35 cellular contexts compared by ENCODE assay signal in genomic region chr6:52232990-52233389, GRCh38. TPM values are rescaled to one million over a fixed set of nuclear protein-coding genes. Genes with fewer than 3 reads are reported as not detected.
"Had no signal": no experiment of that assay in that cellular context is flagged by ENCODE, and none has a peak within 500 bp of the region (broad histone marks: within the 10 kb centered on the region; RNA-seq: fewer than 3 reads in every experiment).

No MANE protein-coding gene starts in this region.

- H3K36me3 Mint-ChIP-seq: mesothelial cell of epicardium, naive B cell had no signal

- H3K9me3 ChIP-seq: colonic mucosa, esophagus squamous epithelium, gastrocnemius medialis, heart right ventricle, left lung, lower lobe of right lung, mucosa of descending colon had no signal

- H3K36me3 ChIP-seq: colonic mucosa, esophagus squamous epithelium, gastrocnemius medialis, heart right ventricle, left lung, lower lobe of right lung had no signal

- H3K4me3 Mint-ChIP-seq: dendritic cell treated with granulocyte-macrophage colony-stimulating factor and Interleukin-4, amounts not matched to agents 40 ng/mL and 50 ng/mL, for 4 days; effector memory CD8-positive, alpha-beta T cell; endodermal cell; mesothelial cell of epicardium; naive B cell had no signal

- ATAC-seq: effector memory CD8-positive, alpha-beta T cell; esophagus mucosa; gastrocnemius medialis; heart right ventricle; left cardiac atrium; left lung; left ventricle myocardium superior; lower lobe of right lung; mucosa of descending colon had no signal

- H3K4me1 Mint-ChIP-seq: endodermal cell, naive B cell had no signal

- DNase-seq: colonic mucosa; cortex of kidney; effector CD8-positive, alpha-beta T cell; effector memory CD8-positive, alpha-beta T cell; endodermal cell; erythroblast; esophagus squamous epithelium; foreskin fibroblast; foreskin melanocyte; gastrocnemius medialis; glutamatergic neuron; head of caudate nucleus; heart right ventricle; hippocampal formation; left cardiac atrium; left lung; left ventricle myocardium superior; lower lobe of right lung; mesenchymal stem cell; mucosa of descending colon; naive B cell had no signal

- FAIRE-seq: endometrium, islet of Langerhans, keratinocyte had no signal

- H3K4me3 ChIP-seq: colonic mucosa, esophagus squamous epithelium, gastrocnemius medialis, heart right ventricle, left lung, lower lobe of right lung, mucosa of descending colon had no signal

- H3K4me1 ChIP-seq: colonic mucosa, esophagus squamous epithelium, gastrocnemius medialis, heart right ventricle, left lung, lower lobe of right lung had no signal

- H3K9me3 Mint-ChIP-seq: dendritic cell treated with granulocyte-macrophage colony-stimulating factor and Interleukin-4, amounts not matched to agents 40 ng/mL and 50 ng/mL, for 4 days; effector memory CD8-positive, alpha-beta T cell; endodermal cell; mesothelial cell of epicardium had no signal

- H3K27ac ChIP-seq: colonic mucosa, epithelial cell of prostate, esophagus squamous epithelium, gastrocnemius medialis, heart right ventricle, left lung, lower lobe of right lung had no signal

- H3K27me3 ChIP-seq: colonic mucosa, gastrocnemius medialis, left lung had no signal

- H3K27ac Mint-ChIP-seq: dendritic cell treated with granulocyte-macrophage colony-stimulating factor and Interleukin-4, amounts not matched to agents 40 ng/mL and 50 ng/mL, for 4 days; effector memory CD8-positive, alpha-beta T cell; endodermal cell; mesothelial cell of epicardium; naive B cell had no signal

RNA-seq across cellular contexts. Expression of gene IL17F, which starts 11.3 kb away (rescaled TPM):
- total RNA-seq: dermis microvascular lymphatic vessel endothelial cell, endodermal cell, gastrocnemius medialis, glomerular endothelial cell, heart right ventricle, kidney epithelial cell, left cardiac atrium, left lung, left ventricle myocardium superior, lower leg skin, lower lobe of right lung, lung microvascular endothelial cell, mesenteric fat pad, mesothelial cell of epicardium, mucosa of descending colon, myocyte had no signal
- polyA plus RNA-seq: heart right ventricle, keratinocyte had no signal

RNA-seq across cellular contexts. Expression of gene IL17A, which starts 46.8 kb away (rescaled TPM):
- total RNA-seq: colonic mucosa, dermis microvascular lymphatic vessel endothelial cell, endodermal cell, esophagus mucosa, esophagus squamous epithelium, gastrocnemius medialis, glomerular endothelial cell, heart right ventricle, kidney epithelial cell, left cardiac atrium, left lung, left ventricle myocardium superior, lower leg skin, lower lobe of right lung, lung microvascular endothelial cell, mesenteric fat pad, mesothelial cell of epicardium, mucosa of descending colon, myocyte had no signal
- polyA plus RNA-seq: heart right ventricle, keratinocyte had no signal
